In the genomic region with DNA sequence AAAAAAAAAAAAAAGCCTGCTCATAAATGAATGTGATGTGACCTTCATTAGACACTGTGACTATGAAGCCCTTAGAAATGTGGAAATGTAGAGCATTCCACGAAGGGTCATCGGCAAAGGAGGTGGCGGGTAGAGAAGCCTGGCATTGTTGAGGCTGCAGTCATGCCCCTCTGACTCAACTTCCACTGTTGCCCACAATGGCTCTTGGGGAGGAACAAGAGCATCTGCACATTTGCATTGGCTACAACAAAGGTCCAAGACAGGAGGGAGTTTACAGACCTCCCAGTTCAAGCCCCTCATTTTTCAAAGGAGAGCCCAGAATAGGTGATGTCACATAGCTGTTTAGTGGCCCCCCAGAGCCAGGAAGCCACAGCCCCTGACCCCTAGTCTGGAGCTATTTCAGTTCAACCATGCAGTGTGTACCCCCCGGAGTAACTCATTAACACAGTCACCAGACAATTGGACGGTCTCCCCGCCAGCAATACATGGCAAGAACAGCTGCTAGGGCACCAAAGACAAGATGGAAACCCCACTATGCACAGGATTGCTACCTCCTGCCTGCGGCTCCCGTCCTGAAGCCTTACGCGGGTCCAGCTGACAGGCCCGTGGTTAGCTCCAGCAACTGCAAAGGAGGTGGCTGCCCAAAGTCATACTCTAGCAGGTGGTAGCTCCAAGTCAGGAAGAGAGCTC, we compare ENCODE assay signal across 13 cellular contexts. TPM values are rescaled to one million over a fixed set of nuclear protein-coding genes. Genes with fewer than 3 reads are reported as not detected.
A peak's percentile ranks its signal among the peaks of the same experiment; 100 is the strongest.
DNase-seq lines count a peak whose midpoint lies in the region; ATAC-seq and TF ChIP-seq lines count a peak whose summit lies in the region.
"Had no signal": no experiment of that assay in that cellular context is flagged by ENCODE, and none has a peak within 500 bp of the region (broad histone marks: within the 10 kb centered on the region; RNA-seq: fewer than 3 reads in every experiment).

No MANE protein-coding gene starts in this region.

- H3K27ac ChIP-seq in angular gyrus (ENCODE audit: low read depth, low read length) (peak overlapping the region; percentile 2), neutrophil (peak overlapping the region; percentile 36)
- H3K27ac ChIP-seq: left ventricle myocardium inferior had no signal

- H3K27me3 ChIP-seq in neutrophil, result no peaks in the 10 kb centered on the region

- H3K9me3 Mint-ChIP-seq in naive thymus-derived CD8-positive, alpha-beta T cell, result no peaks in the 10 kb centered on the region

- H3K36me3 ChIP-seq in neutrophil, result no peaks in the 10 kb centered on the region
- H3K36me3 ChIP-seq: left ventricle myocardium inferior had no signal

- ATAC-seq in naive thymus-derived CD8-positive, alpha-beta T cell, result no peak

- H3K36me3 Mint-ChIP-seq in naive thymus-derived CD8-positive, alpha-beta T cell, result no peaks in the 10 kb centered on the region

- DNase-seq in NCI-H146 (lab: John Stamatoyannopoulos, UW) (peak; percentile 5), NCI-H146 treated with DMSO at 0.1 percent for 48 hours (lab: John Stamatoyannopoulos, UW; ENCODE audit: unreplicated experiment) (no peak), EL (peak; percentile 26), germinal center (ENCODE audit: low spot score) (no peak), KBM-7 (no peak)
- DNase-seq in naive thymus-derived CD8-positive, alpha-beta T cell, result no peak
- DNase-seq: 8988T; activated effector memory CD4-positive, alpha-beta T cell treated with Interleukin-2 at 50 U/mL for 16 hours; central memory CD4-positive, alpha-beta T cell; KG1; left ventricle myocardium inferior had no signal

- POLR2A ChIA-PET in naive thymus-derived CD8-positive, alpha-beta T cell (lab: Charles Lee), result interaction anchor here (1.0 to 1.8 kb wide), 6 partner anchors 8 to 123 kb away, joined by 3 to 4 read pairs (median 3); no protein-coding TSS in a partner anchor

- in situ Hi-C loops in KBM-7 (cut with MboI; ENCODE audit: low pct_unique_long_range_greater_than_20kb, low sequenced_read_pairs), result no loop called here

- no peaks in the 10 kb centered on the region for H3K9me3 ChIP-seq in neutrophil
- H3K9me3 ChIP-seq: left ventricle myocardium inferior had no signal

- peaks cover 44 to 60% of the 10 kb centered on the region in 2 experiments for H3K4me1 ChIP-seq in neutrophil (ENCODE audit: control insufficient read depth in 1 of 2, insufficient read depth in 1 of 2, low read depth in 1 of 2, low read length in 1 of 2)

- no peaks in the 10 kb centered on the region for H3K27me3 Mint-ChIP-seq in naive thymus-derived CD8-positive, alpha-beta T cell

- no peak for TF ChIP-seq CTCF in neutrophil (IDR thresholded peaks at IDR 0.05)

- H3K4me1 Mint-ChIP-seq in naive thymus-derived CD8-positive, alpha-beta T cell, result peaks cover 39 to 86% (median 82%) of the 10 kb centered on the region in 4 donors

- H3K4me3 Mint-ChIP-seq in naive thymus-derived CD8-positive, alpha-beta T cell, result no peak overlapping the region

- H3K27ac Mint-ChIP-seq in naive thymus-derived CD8-positive, alpha-beta T cell, result peak overlapping the region in 2 of 10 donors; percentile 34 to 56

- H3K4me3 ChIP-seq in neutrophil (ENCODE audit: low read depth in 1 of 2, low read length in 1 of 2), result no peak overlapping the region
- H3K4me3 ChIP-seq: left ventricle myocardium inferior had no signal

RNA-seq across cellular contexts. Expression of a gene that starts 56.2 kb away (rescaled TPM):
- total RNA-seq in naive thymus-derived CD8-positive, alpha-beta T cell, result 1 to 10 TPM; 4.4 to 4.8 TPM
- polyA plus RNA-seq in naive thymus-derived CD8-positive, alpha-beta T cell, result 10 to 100 TPM; 12.1 to 26.1 (median 13.7) TPM

Comparison
In these comparisons a context has a peak if more than half of its experiments do, and no peak if none do; other contexts are left out.
1. DNase-seq: peak in NCI-H146 (single experiment) and EL (single experiment); none in NCI-H146 treated with DMSO at 0.1 percent for 48 hours (single experiment), germinal center (single experiment), naive thymus-derived CD8-positive, alpha-beta T cell (0 of 10) and KBM-7 (single experiment).